In genomic region chr1:8864713-8865397, GRCh38 we compare ENCODE assay signal across 17 cellular contexts. TPM values are rescaled to one million over a fixed set of nuclear protein-coding genes. Genes with fewer than 3 reads are reported as not detected.
DNase-seq lines count a peak whose midpoint lies in the region; ATAC-seq and TF ChIP-seq lines count a peak whose summit lies in the region.
"Had no signal": no experiment of that assay in that cellular context is flagged by ENCODE, and none has a peak within 500 bp of the region (broad histone marks: within the 10 kb centered on the region; RNA-seq: fewer than 3 reads in every experiment).

No MANE protein-coding gene starts in this region.

- H3K27me3 ChIP-seq in HUES48 (ENCODE audit: control insufficient read depth, insufficient read depth, low read length) (no peaks in the 10 kb centered on the region), gastrocnemius medialis (no peaks in the 10 kb centered on the region)
- H3K27me3 ChIP-seq: adrenal gland, dorsolateral prefrontal cortex, uterus had no signal

- in situ Hi-C loops in gastrocnemius medialis (cut with MboI; ENCODE audit: low sequenced_read_pairs in 4 of 4), result loop anchor here in 1 of 4 donors (25.0 kb wide), 1 partner anchor 122 kb away; no protein-coding TSS in a partner anchor

- H3K9ac ChIP-seq in HUES48 (ENCODE audit: low read depth, low read length), result no peak overlapping the region

- H3K4me3 ChIP-seq in HUES48 (ENCODE audit: low read depth, low read length), result no peak overlapping the region
- no peak overlapping the region for H3K4me3 ChIP-seq in gastrocnemius medialis
- H3K4me3 ChIP-seq: adrenal gland, dorsolateral prefrontal cortex, uterus had no signal

- peaks cover 85% of the 10 kb centered on the region for H3K36me3 Mint-ChIP-seq in activated naive CD4-positive, alpha-beta T cell treated with anti-CD3 and anti-CD28 coated beads, Interleukin-2, amount 10 ng/mL, durations not matched to agents 7 days and 5 days
- H3K36me3 Mint-ChIP-seq in activated naive CD8-positive, alpha-beta T cell treated with anti-CD3 and anti-CD28 coated beads, Interleukin-2, amount 50 U/mL, for 24 hours (ENCODE audit: low read depth), result peaks cover 90% of the 10 kb centered on the region

- H3K27ac Mint-ChIP-seq in activated naive CD4-positive, alpha-beta T cell treated with anti-CD3 and anti-CD28 coated beads, Interleukin-2, amount 10 ng/mL, durations not matched to agents 7 days and 5 days, result peak overlapping the region; percentile 76
- H3K27ac Mint-ChIP-seq in activated naive CD8-positive, alpha-beta T cell treated with anti-CD3 and anti-CD28 coated beads, Interleukin-2, amount 50 U/mL, for 24 hours, result peak overlapping the region; percentile 39

- TF ChIP-seq CTCF in gastrocnemius medialis (IDR thresholded peaks at IDR 0.05 in 4 of 5, conservative IDR thresholded peaks at IDR 0.05 in 1 of 5), result no peak

- CTCF ChIA-PET in activated naive CD4-positive, alpha-beta T cell treated with anti-CD3 and anti-CD28 coated beads, Interleukin-2, amount 10 ng/mL, durations not matched to agents 7 days and 5 days (lab: Charles Lee), result interaction anchor here (0.8 to 1.6 kb wide), 5 partner anchors 16 to 140 kb away, joined by 3 to 7 read pairs (median 3); no protein-coding TSS in a partner anchor

- peak overlapping the region; percentile 81 for H3K27ac ChIP-seq in HUES48 (ENCODE audit: low read depth, low read length)
- H3K27ac ChIP-seq in gastrocnemius medialis, result peak overlapping the region in 3 of 4 donors; percentile 45 to 49 (median 46)
- H3K27ac ChIP-seq: adrenal gland, uterus had no signal

- H3K36me3 ChIP-seq in HUES48 (ENCODE audit: control insufficient read depth, insufficient read depth, low read length), result peaks cover 99% of the 10 kb centered on the region
- peaks cover 6 to 100% of the 10 kb centered on the region in 2 donors for H3K36me3 ChIP-seq in gastrocnemius medialis
- H3K36me3 ChIP-seq: uterus had no signal

- DNase-seq in activated naive CD4-positive, alpha-beta T cell treated with anti-CD3 and anti-CD28 coated beads, Interleukin-2, amount 10 ng/mL, durations not matched to agents 7 days and 5 days, result no peak
- DNase-seq in activated naive CD4-positive, alpha-beta T cell treated with Interleukin-2 at 50 U/mL for 16 hours, result no peak
- DNase-seq in activated naive CD8-positive, alpha-beta T cell treated with anti-CD3 and anti-CD28 coated beads, Interleukin-2, amount 50 U/mL, for 24 hours, result no peak
- DNase-seq in gastrocnemius medialis (no peak), NCI-H2171 (lab: John Stamatoyannopoulos, UW) (no peak), GM03348 (ENCODE audit: low spot score) (no peak)
- DNase-seq: activated CD4-positive, alpha-beta T cell treated with anti-CD3 and anti-CD28 coated beads for 1 hour; adrenal gland; dorsolateral prefrontal cortex; erythroblast; midbrain; NCI-H1436; uterus had no signal

- intact Hi-C loops in gastrocnemius medialis (cut with DNase I; ENCODE audit: low total_unique reads), result no loop called here

- no peak overlapping the region for H3K4me3 Mint-ChIP-seq in activated naive CD4-positive, alpha-beta T cell treated with anti-CD3 and anti-CD28 coated beads, Interleukin-2, amount 10 ng/mL, durations not matched to agents 7 days and 5 days
- H3K4me3 Mint-ChIP-seq in activated naive CD8-positive, alpha-beta T cell treated with anti-CD3 and anti-CD28 coated beads, Interleukin-2, amount 50 U/mL, for 24 hours, result no peak overlapping the region

- no peak for ATAC-seq in activated naive CD8-positive, alpha-beta T cell treated with anti-CD3 and anti-CD28 coated beads, Interleukin-2, amount 50 U/mL, for 24 hours
- ATAC-seq in gastrocnemius medialis (no peak), GM19328 (IDR thresholded peaks at IDR 0.05; ENCODE audit: unreplicated experiment) (no peak)
- ATAC-seq: left lobe of liver, SK-N-SH treated with all-trans-retinoic acid at 6 μM for 48 hours had no signal

- TF ChIP-seq POLR2A in gastrocnemius medialis (IDR thresholded peaks at IDR 0.05), result no peak

- H3K4me1 Mint-ChIP-seq in activated naive CD4-positive, alpha-beta T cell treated with anti-CD3 and anti-CD28 coated beads, Interleukin-2, amount 10 ng/mL, durations not matched to agents 7 days and 5 days, result peaks cover 69% of the 10 kb centered on the region
- peaks cover 61% of the 10 kb centered on the region for H3K4me1 Mint-ChIP-seq in activated naive CD8-positive, alpha-beta T cell treated with anti-CD3 and anti-CD28 coated beads, Interleukin-2, amount 50 U/mL, for 24 hours

- H3K27me3 Mint-ChIP-seq in activated naive CD4-positive, alpha-beta T cell treated with anti-CD3 and anti-CD28 coated beads, Interleukin-2, amount 10 ng/mL, durations not matched to agents 7 days and 5 days, result no peaks in the 10 kb centered on the region
- H3K27me3 Mint-ChIP-seq in activated naive CD8-positive, alpha-beta T cell treated with anti-CD3 and anti-CD28 coated beads, Interleukin-2, amount 50 U/mL, for 24 hours, result no peaks in the 10 kb centered on the region

- no peaks in the 10 kb centered on the region for H3K9me3 ChIP-seq in HUES48 (ENCODE audit: control insufficient read depth, insufficient read depth, low read length)
- no peaks in the 10 kb centered on the region for H3K9me3 ChIP-seq in gastrocnemius medialis
- H3K9me3 ChIP-seq: adrenal gland, uterus had no signal

- H3K4me1 ChIP-seq in HUES48 (ENCODE audit: control insufficient read depth, insufficient read depth, low read length) (peaks cover 11% of the 10 kb centered on the region), gastrocnemius medialis (peaks cover 15 to 28% of the 10 kb centered on the region in 2 donors)
- H3K4me1 ChIP-seq: adrenal gland, uterus had no signal

- H3K9me3 Mint-ChIP-seq in activated naive CD4-positive, alpha-beta T cell treated with anti-CD3 and anti-CD28 coated beads, Interleukin-2, amount 10 ng/mL, durations not matched to agents 7 days and 5 days, result no peaks in the 10 kb centered on the region
- no peaks in the 10 kb centered on the region for H3K9me3 Mint-ChIP-seq in activated naive CD8-positive, alpha-beta T cell treated with anti-CD3 and anti-CD28 coated beads, Interleukin-2, amount 50 U/mL, for 24 hours

RNA-seq across cellular contexts. Expression of gene ENO1, which starts 13.6 kb away (rescaled TPM):
- 100 to 1,000 TPM; 112 to 354 (median 209) TPM for total RNA-seq in gastrocnemius medialis

RNA-seq across cellular contexts. Expression of gene RERE, which starts 47.4 kb away (rescaled TPM):
- total RNA-seq in gastrocnemius medialis, result 100 to 1,000 TPM in 3 of 4 donors, 10 to 100 TPM in 1; 60.8 to 106 (median 102) TPM
